Comparison of ENCODE assay signal across 1 cellular context in the genomic region with DNA sequence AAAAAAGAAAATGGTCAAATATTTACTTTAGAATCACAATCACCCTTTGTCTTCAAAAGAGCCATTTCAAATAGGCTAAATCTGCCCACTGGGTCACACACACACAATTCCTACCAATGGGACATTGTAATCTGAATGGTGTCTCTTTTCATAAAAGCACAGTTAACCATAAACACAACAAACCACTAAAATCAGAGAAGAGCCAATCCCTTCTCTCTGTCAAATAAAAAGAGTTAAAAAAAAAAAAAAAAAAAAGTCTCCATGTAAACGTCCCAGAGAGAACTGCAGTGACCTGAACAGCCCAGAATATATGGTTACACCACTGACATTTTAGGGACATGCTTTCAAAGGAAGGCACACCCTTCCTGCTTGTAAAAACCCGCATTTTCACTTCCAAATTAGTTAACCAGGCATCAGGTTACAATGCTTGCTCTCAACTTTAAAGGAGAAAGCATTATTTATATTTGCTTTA.
TF ChIP-seq lines count a peak whose summit lies in the region.

No MANE protein-coding gene starts in this region.

TF ChIP-seq in HEK293, 187 proteins besides CTCF, POLR2A, EP300 and RAD21 (continued from another document):
- TF ChIP-seq ZNF610 (tag by site-specific recombination; IDR thresholded peaks at IDR 0.05; ENCODE audit: borderline replicate concordance) (0 out of 2 replicates have a peak, but pooled peaks have one; percentile 11), IKZF3 (tag by site-specific recombination; IDR thresholded peaks at IDR 0.05) (peak; percentile 86), ZNF18 (tag by site-specific recombination; IDR thresholded peaks at IDR 0.05) (peak; percentile 94), GFI1B (tag by site-specific recombination; IDR thresholded peaks at IDR 0.05) (peak; percentile 62; the same call in 1 of the 2 replicates), HOXD13 (CRISPR knock-in tag; IDR thresholded peaks at IDR 0.05; ENCODE audit: borderline replicate concordance) (no peak), ZBTB8A (tag by site-specific recombination; IDR thresholded peaks at IDR 0.05) (0 out of 2 replicates have a peak, but pooled peaks have one; percentile 29), SP7 (tag by site-specific recombination; IDR thresholded peaks at IDR 0.05) (peak; percentile 93), ZBTB48 (tag by site-specific recombination; IDR thresholded peaks at IDR 0.05) (peak; percentile 84), MZF1 (tag by site-specific recombination; IDR thresholded peaks at IDR 0.05; ENCODE audit: borderline replicate concordance) (peak; percentile 57; the same call in 1 of the 2 replicates), ZNF366 (tag by site-specific recombination; conservative IDR thresholded peaks at IDR 0.05) (peak; percentile 88), KLF10 (tag by site-specific recombination; IDR thresholded peaks at IDR 0.05) (peak; percentile 75), ZNF623 (tag by site-specific recombination; IDR thresholded peaks at IDR 0.05) (no peak), ZNF692 (tag by site-specific recombination; IDR thresholded peaks at IDR 0.05) (peak; percentile 71), ZXDB (tag by site-specific recombination; IDR thresholded peaks at IDR 0.05) (0 out of 2 replicates have a peak, but pooled peaks have one; percentile 48), ZSCAN30 (tag by site-specific recombination; IDR thresholded peaks at IDR 0.05) (peak; percentile 18; the same call in 1 of the 2 replicates), ZNF561 (tag by site-specific recombination; IDR thresholded peaks at IDR 0.05; ENCODE audit: borderline replicate concordance) (peak; percentile 84), ZNF132 (tag by site-specific recombination; IDR thresholded peaks at IDR 0.05; ENCODE audit: borderline replicate concordance) (no peak), ZNF211 (tag by site-specific recombination; IDR thresholded peaks at IDR 0.05; ENCODE audit: low read depth) (no peak), TCF7L2 (IDR thresholded peaks at IDR 0.05; ENCODE audit: borderline replicate concordance, low read depth, low read length) (peak; percentile 79; the same call in 1 of the 2 replicates), PRDM6 (tag by site-specific recombination; IDR thresholded peaks at IDR 0.05) (peak; percentile 97), BCL11A (tag by site-specific recombination; IDR thresholded peaks at IDR 0.05; ENCODE audit: low read depth) (peak; percentile 64; the same call in 1 of the 2 replicates), FEZF1 (tag by site-specific recombination; IDR thresholded peaks at IDR 0.05) (peak; percentile 95), REPIN1 (tag by site-specific recombination; IDR thresholded peaks at IDR 0.05; ENCODE audit: low read depth) (no peak), EGR2 (tag by site-specific recombination; IDR thresholded peaks at IDR 0.05; ENCODE audit: low read depth) (no peak), ZNF514 (tag by site-specific recombination; IDR thresholded peaks at IDR 0.05) (no peak), ZBTB11 (tag by site-specific recombination; conservative IDR thresholded peaks at IDR 0.05; ENCODE audit: low read depth) (peak; percentile 28; the same call in 1 of the 2 replicates), OSR2 (tag by site-specific recombination; IDR thresholded peaks at IDR 0.05) (peak; percentile 82), ZNF626 (tag by site-specific recombination; IDR thresholded peaks at IDR 0.05) (no peak), ZNF501 (tag by site-specific recombination; IDR thresholded peaks at IDR 0.05) (0 out of 2 replicates have a peak, but pooled peaks have one; percentile 27), ZIC2 (tag by site-specific recombination; IDR thresholded peaks at IDR 0.05) (no peak), ZNF362 (tag by site-specific recombination; IDR thresholded peaks at IDR 0.05) (peak; percentile 93), ZNF585B (tag by site-specific recombination; IDR thresholded peaks at IDR 0.05) (no peak), WT1 (tag by site-specific recombination; IDR thresholded peaks at IDR 0.05) (peak; percentile 75), ZNF580 (tag by site-specific recombination; IDR thresholded peaks at IDR 0.05) (0 out of 2 replicates have a peak, but pooled peaks have one; percentile 38), BCL11B (tag by site-specific recombination; IDR thresholded peaks at IDR 0.05; ENCODE audit: low read depth) (no peak), ZEB2 (tag by site-specific recombination; IDR thresholded peaks at IDR 0.05) (0 out of 2 replicates have a peak, but pooled peaks have one; percentile 33), ZNF549 (tag by site-specific recombination; IDR thresholded peaks at IDR 0.05) (no peak), ZNF214 (tag by site-specific recombination; IDR thresholded peaks at IDR 0.05; ENCODE audit: borderline replicate concordance) (no peak)
- TF ChIP-seq, protein P1, sequence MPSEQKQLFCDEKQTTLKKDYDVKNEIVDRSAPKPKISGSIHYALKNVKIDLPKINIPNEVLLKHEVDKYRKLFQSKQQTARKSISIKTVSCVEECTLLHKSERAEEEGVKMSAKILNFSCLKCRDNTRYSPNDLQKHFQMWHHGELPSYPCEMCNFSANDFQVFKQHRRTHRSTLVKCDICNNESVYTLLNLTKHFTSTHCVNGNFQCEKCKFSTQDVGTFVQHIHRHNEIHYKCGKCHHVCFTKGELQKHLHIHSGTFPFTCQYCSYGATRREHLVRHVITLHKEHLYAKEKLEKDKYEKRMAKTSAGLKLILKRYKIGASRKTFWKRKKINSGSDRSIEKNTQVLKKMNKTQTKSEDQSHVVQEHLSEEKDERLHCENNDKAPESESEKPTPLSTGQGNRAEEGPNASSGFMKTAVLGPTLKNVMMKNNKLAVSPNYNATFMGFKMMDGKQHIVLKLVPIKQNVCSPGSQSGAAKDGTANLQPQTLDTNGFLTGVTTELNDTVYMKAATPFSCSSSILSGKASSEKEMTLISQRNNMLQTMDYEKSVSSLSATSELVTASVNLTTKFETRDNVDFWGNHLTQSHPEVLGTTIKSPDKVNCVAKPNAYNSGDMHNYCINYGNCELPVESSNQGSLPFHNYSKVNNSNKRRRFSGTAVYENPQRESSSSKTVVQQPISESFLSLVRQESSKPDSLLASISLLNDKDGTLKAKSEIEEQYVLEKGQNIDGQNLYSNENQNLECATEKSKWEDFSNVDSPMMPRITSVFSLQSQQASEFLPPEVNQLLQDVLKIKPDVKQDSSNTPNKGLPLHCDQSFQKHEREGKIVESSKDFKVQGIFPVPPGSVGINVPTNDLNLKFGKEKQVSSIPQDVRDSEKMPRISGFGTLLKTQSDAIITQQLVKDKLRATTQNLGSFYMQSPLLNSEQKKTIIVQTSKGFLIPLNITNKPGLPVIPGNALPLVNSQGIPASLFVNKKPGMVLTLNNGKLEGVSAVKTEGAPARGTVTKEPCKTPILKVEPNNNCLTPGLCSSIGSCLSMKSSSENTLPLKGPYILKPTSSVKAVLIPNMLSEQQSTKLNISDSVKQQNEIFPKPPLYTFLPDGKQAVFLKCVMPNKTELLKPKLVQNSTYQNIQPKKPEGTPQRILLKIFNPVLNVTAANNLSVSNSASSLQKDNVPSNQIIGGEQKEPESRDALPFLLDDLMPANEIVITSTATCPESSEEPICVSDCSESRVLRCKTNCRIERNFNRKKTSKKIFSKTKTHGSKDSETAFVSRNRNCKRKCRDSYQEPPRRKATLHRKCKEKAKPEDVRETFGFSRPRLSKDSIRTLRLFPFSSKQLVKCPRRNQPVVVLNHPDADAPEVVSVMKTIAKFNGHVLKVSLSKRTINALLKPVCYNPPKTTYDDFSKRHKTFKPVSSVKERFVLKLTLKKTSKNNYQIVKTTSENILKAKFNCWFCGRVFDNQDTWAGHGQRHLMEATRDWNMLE (tag by site-specific recombination; conservative IDR thresholded peaks at IDR 0.05; ENCODE audit: low read depth): 0 out of 2 replicates have a peak, but pooled peaks have one; percentile 26
